In genomic region chr5:111863801-111864200, GRCh38 we compare ENCODE assay signal across 14 cellular contexts.
DNase-seq lines count a peak whose midpoint lies in the region; ATAC-seq and TF ChIP-seq lines count a peak whose summit lies in the region.
"Had no signal": no experiment of that assay in that cellular context is flagged by ENCODE, and none has a peak within 500 bp of the region (broad histone marks: within the 10 kb centered on the region; RNA-seq: fewer than 3 reads in every experiment).

No MANE protein-coding gene starts in this region.

- peaks cover 0 to 3% of the 10 kb centered on the region in 2 donors for H3K9me3 Mint-ChIP-seq in natural killer cell

- in situ Hi-C loops in astrocyte of the spinal cord (cut with HindIII; ENCODE audit: low sequenced_read_pairs): no loop called here

- peak; percentile 37 for DNase-seq in NOMO-1 treated with DMSO at 0.1 percent for 48 hours (lab: John Stamatoyannopoulos, UW; ENCODE audit: unreplicated experiment)
- no peak for DNase-seq in NOMO-1 treated with dmso at 0.1 percent for 144 hours (lab: John Stamatoyannopoulos, UW; ENCODE audit: unreplicated experiment)
- DNase-seq in NCI-H226: peak; percentile 63
- peak; percentile 23 for DNase-seq in astrocyte of the spinal cord (ENCODE audit: low read depth, low spot score)
- DNase-seq in kidney tubule cell (ENCODE audit: low spot score): peak; percentile 59
- no peak for DNase-seq in natural killer cell
- DNase-seq in GDM1 (lab: John Stamatoyannopoulos, UW): no peak
- DNase-seq in H7: no peak
- DNase-seq: NCI-H1417, NCI-H2029, NCI-H2171 treated with DMSO at 0.1 percent for 48 hours, NCI-H510A, NCI-H82 had no signal

- H3K4me1 Mint-ChIP-seq in natural killer cell: no peaks in the 10 kb centered on the region

- H3K36me3 Mint-ChIP-seq in natural killer cell: no peaks in the 10 kb centered on the region

- H3K4me3 ChIP-seq in astrocyte of the spinal cord (ENCODE audit: low read depth, low read length): no peak overlapping the region
- H3K4me3 ChIP-seq in H7 (ENCODE audit: insufficient read depth, low read depth, low read length): no peak overlapping the region
- H3K4me3 ChIP-seq: BLaER1 had no signal

- no peak overlapping the region for H3K4me3 Mint-ChIP-seq in natural killer cell

- peaks cover 7 to 13% of the 10 kb centered on the region in 2 donors for H3K27me3 Mint-ChIP-seq in natural killer cell (ENCODE audit: low read depth in 2 of 2)

- no peaks in the 10 kb centered on the region for H3K36me3 ChIP-seq in H7 (replicated peaks; ENCODE audit: control insufficient read depth, insufficient read depth, low read length)
- H3K36me3 ChIP-seq: BLaER1 had no signal

- H3K27me3 ChIP-seq in H7 (ENCODE audit: control insufficient read depth, insufficient read depth, low read length): no peaks in the 10 kb centered on the region
- H3K27me3 ChIP-seq: BLaER1 had no signal

- no peak overlapping the region for H3K27ac Mint-ChIP-seq in natural killer cell

- ATAC-seq in natural killer cell: no peak

- TF ChIP-seq CTCF in astrocyte of the spinal cord (IDR thresholded peaks at IDR 0.05; ENCODE audit: low read depth, low read length) (no peak), natural killer cell (IDR thresholded peaks at IDR 0.05) (no peak)

- intact Hi-C loops in natural killer cell (cut with micrococcal nuclease): no loop called here

Comparison
In these comparisons a context has a peak if more than half of its experiments do, and no peak if none do; other contexts are left out.
1. DNase-seq: peak in NOMO-1 treated with DMSO at 0.1 percent for 48 hours (single experiment), NCI-H226 (single experiment), astrocyte of the spinal cord (single experiment) and kidney tubule cell (single experiment); none in NOMO-1 treated with dmso at 0.1 percent for 144 hours (single experiment), natural killer cell (single experiment), GDM1 (single experiment) and H7 (single experiment).